In the genomic region with DNA sequence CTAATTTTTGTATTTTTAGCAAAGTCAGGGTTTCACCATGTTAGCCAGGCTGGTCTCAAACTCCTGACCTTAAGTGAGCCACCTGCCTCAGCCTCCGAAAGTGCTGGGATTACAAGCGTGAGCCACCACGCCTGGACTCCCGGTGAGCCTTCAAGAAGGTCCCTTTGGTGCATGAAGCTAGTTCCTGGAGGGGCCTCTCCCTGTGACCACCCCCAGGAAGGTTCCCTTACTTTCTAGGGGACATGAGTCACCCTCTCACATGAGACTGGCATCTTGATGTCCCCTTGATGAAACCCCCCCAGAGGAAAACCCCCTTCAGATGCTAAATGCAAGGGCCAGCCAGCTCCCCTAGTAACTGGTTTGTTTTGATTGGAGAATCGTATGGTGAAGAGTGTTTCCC, we compare ENCODE assay signal across 1 cellular context.
TF ChIP-seq lines count a peak whose summit lies in the region.

No MANE protein-coding gene starts in this region.

TF ChIP-seq in HEK293, 187 proteins besides CTCF, POLR2A, EP300 and RAD21 (continued from another document):
- TF ChIP-seq ZSCAN16 (tag by site-specific recombination; IDR thresholded peaks at IDR 0.05) (no peak), ZNF274 (IDR thresholded peaks at IDR 0.05; ENCODE audit: low read length) (no peak), ZNF274 (tag by site-specific recombination; IDR thresholded peaks at IDR 0.05; ENCODE audit: borderline replicate concordance) (no peak), ZNF174 (tag by site-specific recombination; IDR thresholded peaks at IDR 0.05) (no peak), GLIS1 (tag by site-specific recombination; IDR thresholded peaks at IDR 0.05) (peak; percentile 93)
TF ChIP-seq in HEK293: peak in this region for 1.
